Comparison of ENCODE assay signal across 8 cellular contexts in the genomic region with DNA sequence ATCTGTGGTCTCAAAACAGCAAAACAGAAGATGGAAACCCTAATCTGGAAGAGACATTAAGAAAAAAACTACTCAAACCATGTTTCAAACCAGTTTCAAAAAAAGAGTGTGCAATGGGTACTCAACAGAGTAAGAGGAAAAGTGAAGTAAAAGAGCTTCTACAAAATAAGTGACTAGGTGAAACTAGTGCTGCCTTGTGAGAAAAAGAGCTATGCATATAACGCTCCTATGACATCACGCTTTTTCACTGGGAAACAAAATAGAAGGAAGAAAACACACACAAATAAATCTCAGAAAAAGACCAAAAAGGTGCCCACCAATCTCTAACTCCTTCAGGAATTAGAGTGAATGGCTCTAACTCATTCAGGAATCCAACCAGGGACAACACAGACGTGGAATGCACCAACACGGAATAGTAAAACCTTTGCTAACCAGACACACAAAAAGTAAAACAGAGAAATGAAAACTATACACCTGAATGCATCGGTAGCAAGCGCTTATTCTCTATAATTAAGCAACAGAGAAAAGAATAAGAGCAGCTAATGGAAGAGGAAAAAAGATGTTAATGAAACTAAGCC. TPM values are rescaled to one million over a fixed set of nuclear protein-coding genes. Genes with fewer than 3 reads are reported as not detected.
A peak's percentile ranks its signal among the peaks of the same experiment; 100 is the strongest.
DNase-seq lines count a peak whose midpoint lies in the region; ATAC-seq, FAIRE-seq and TF ChIP-seq lines count a peak whose summit lies in the region.

No MANE protein-coding gene starts in this region.

- H3K27me3 ChIP-seq in CD4-positive, alpha-beta memory T cell (ENCODE audit: insufficient read depth, low read length), result no peaks in the 10 kb centered on the region
- no peaks in the 10 kb centered on the region for H3K27me3 ChIP-seq in thyroid gland

- H3K27ac ChIP-seq in CD4-positive, alpha-beta memory T cell (ENCODE audit: low read depth, low read length), result peak overlapping the region; percentile 83
- no peak overlapping the region for H3K27ac ChIP-seq in kidney (ENCODE audit: low read depth in 2 of 2, low read length in 2 of 2)
- H3K27ac ChIP-seq in thyroid gland, result peak overlapping the region in 2 of 3 donors; percentile 24 to 96

- H3K4me1 Mint-ChIP-seq in CD4-positive, alpha-beta memory T cell, result peaks cover 43 to 68% (median 57%) of the 10 kb centered on the region in 4 donors
- peaks cover 54% of the 10 kb centered on the region for H3K4me1 Mint-ChIP-seq in activated T-helper 1 cell treated with anti-CD3 and anti-CD28 coated beads, Interleukin-12 subunit alpha, Interleukin-12 subunit beta, Interleukin-2, Interleukin-4 antibody, amounts not matched to agents 30 ng/mL and 10 ng/mL and 1 ng/mL, durations not matched to agents 14 hours and 24 hours and 36 hours (ENCODE audit: low read depth)

- H3K27ac Mint-ChIP-seq in CD4-positive, alpha-beta memory T cell, result peak overlapping the region; percentile 82 to 96 (median 92)
- peak overlapping the region; percentile 91 for H3K27ac Mint-ChIP-seq in activated T-helper 1 cell treated with anti-CD3 and anti-CD28 coated beads, Interleukin-12 subunit alpha, Interleukin-12 subunit beta, Interleukin-2, Interleukin-4 antibody, amounts not matched to agents 30 ng/mL and 10 ng/mL and 1 ng/mL, durations not matched to agents 14 hours and 24 hours and 36 hours

- H3K36me3 Mint-ChIP-seq in CD4-positive, alpha-beta memory T cell, result peaks cover 0 to 13% of the 10 kb centered on the region in 2 donors
- no peaks in the 10 kb centered on the region for H3K36me3 Mint-ChIP-seq in activated T-helper 1 cell treated with anti-CD3 and anti-CD28 coated beads, Interleukin-12 subunit alpha, Interleukin-12 subunit beta, Interleukin-2, Interleukin-4 antibody, amounts not matched to agents 30 ng/mL and 10 ng/mL and 1 ng/mL, durations not matched to agents 14 hours and 24 hours and 36 hours (ENCODE audit: low read depth)

- POLR2A ChIA-PET in CD4-positive, alpha-beta memory T cell (lab: Charles Lee; ENCODE audit: partially characterized antibody), result interaction anchor here (0.6 to 2.0 kb wide), 11 partner anchors 8 to 433 kb away, joined by 3 to 32 read pairs (median 6); a partner anchor contains a TSS

- no peak for ATAC-seq in HG03139 (IDR thresholded peaks at IDR 0.05; ENCODE audit: unreplicated experiment)

- no peak for FAIRE-seq in kidney (lab: Jason Lieb, UNC)

- H3K9ac ChIP-seq in kidney (ENCODE audit: low read length in 2 of 2), result peak overlapping the region; percentile 29 to 66

- H3K4me1 ChIP-seq in CD4-positive, alpha-beta memory T cell (ENCODE audit: insufficient read depth, low read length), result peaks cover 53% of the 10 kb centered on the region
- H3K4me1 ChIP-seq in kidney (ENCODE audit: control insufficient read depth in 1 of 2, insufficient read depth in 1 of 2, low read depth in 1 of 2, low read length in 2 of 2) (peaks cover 4 to 7% of the 10 kb centered on the region in 2 donors), thyroid gland (peaks cover 14 to 16% of the 10 kb centered on the region in 2 donors)

- peak in 1 of 5 donors; percentile 15 for DNase-seq in CD4-positive, alpha-beta memory T cell
- peak; percentile 5 for DNase-seq in HCEC 1CT
- no peak for DNase-seq in activated T-helper 1 cell treated with anti-CD3 and anti-CD28 coated beads, Interleukin-12 subunit alpha, Interleukin-12 subunit beta, Interleukin-2, Interleukin-4 antibody, amounts not matched to agents 30 ng/mL and 10 ng/mL and 1 ng/mL, durations not matched to agents 14 hours and 24 hours and 36 hours (ENCODE audit: low spot score)
- no peak for DNase-seq in kidney
- DNase-seq in thyroid gland, result no peak
- no peak for DNase-seq in stimulated activated naive CD4-positive, alpha-beta T cell treated with Interleukin-2 at 50 U/mL for 16 hours (lab: John Stamatoyannopoulos, UW)
- DNase-seq in NCI-H446 (lab: John Stamatoyannopoulos, UW), result no peak

- no peaks in the 10 kb centered on the region for H3K27me3 Mint-ChIP-seq in CD4-positive, alpha-beta memory T cell
- H3K27me3 Mint-ChIP-seq in activated T-helper 1 cell treated with anti-CD3 and anti-CD28 coated beads, Interleukin-12 subunit alpha, Interleukin-12 subunit beta, Interleukin-2, Interleukin-4 antibody, amounts not matched to agents 30 ng/mL and 10 ng/mL and 1 ng/mL, durations not matched to agents 14 hours and 24 hours and 36 hours (ENCODE audit: insufficient read depth), result no peaks in the 10 kb centered on the region

- intact Hi-C loops in CD4-positive, alpha-beta memory T cell (cut with micrococcal nuclease), result loop anchor here (2.0 to 10.0 kb wide), 5 partner anchors 299 to 841 kb away; a partner anchor contains a TSS
- intact Hi-C loops in activated T-helper 1 cell treated with anti-CD3 and anti-CD28 coated beads, Interleukin-12 subunit alpha, Interleukin-12 subunit beta, Interleukin-2, Interleukin-4 antibody, amounts not matched to agents 30 ng/mL and 10 ng/mL and 1 ng/mL, durations not matched to agents 14 hours and 24 hours and 36 hours (cut with micrococcal nuclease), result loop anchor here (1.0 to 10.0 kb wide), 8 partner anchors 47 to 841 kb away; a partner anchor contains a TSS
- intact Hi-C loops in kidney (cut with DNase I), result no loop called here
- intact Hi-C loops in thyroid gland (cut with DNase I), result loop anchor here (5.0 kb wide), 1 partner anchor 151 kb away; no protein-coding TSS in a partner anchor

- no peak for TF ChIP-seq POLR2A in thyroid gland (IDR thresholded peaks at IDR 0.05)

- H3K4me3 Mint-ChIP-seq in CD4-positive, alpha-beta memory T cell, result peak overlapping the region; percentile 93 to 97 (median 95)
- H3K4me3 Mint-ChIP-seq in activated T-helper 1 cell treated with anti-CD3 and anti-CD28 coated beads, Interleukin-12 subunit alpha, Interleukin-12 subunit beta, Interleukin-2, Interleukin-4 antibody, amounts not matched to agents 30 ng/mL and 10 ng/mL and 1 ng/mL, durations not matched to agents 14 hours and 24 hours and 36 hours, result peak overlapping the region; percentile 86

- peak overlapping the region; percentile 45 to 92 for H3K4me3 ChIP-seq in CD4-positive, alpha-beta memory T cell (ENCODE audit: low read length in 2 of 2)
- H3K4me3 ChIP-seq in kidney (ENCODE audit: low read length in 2 of 2) (peak overlapping the region; percentile 68 to 74), thyroid gland (replicated peaks in 1 of 3) (peak overlapping the region; percentile 83 to 99 (median 90))

- WGBS in thyroid gland, 2 donors, result 6 to 9% methylated on average over 6 of the region's 6 CpGs

- CTCF ChIA-PET in CD4-positive, alpha-beta memory T cell (lab: Charles Lee; ENCODE audit: partially characterized antibody), result interaction anchor here (0.8 to 3.7 kb wide), 7 partner anchors 9 to 160 kb away, joined by 3 to 13 read pairs (median 5); no protein-coding TSS in a partner anchor

- H3K36me3 ChIP-seq in CD4-positive, alpha-beta memory T cell (ENCODE audit: insufficient read depth, low read length), result no peaks in the 10 kb centered on the region
- H3K36me3 ChIP-seq in kidney (ENCODE audit: control insufficient read depth in 1 of 2, insufficient read depth in 2 of 2, low read length in 2 of 2) (no peaks in the 10 kb centered on the region), thyroid gland (no peaks in the 10 kb centered on the region)

- H3K9me3 Mint-ChIP-seq in CD4-positive, alpha-beta memory T cell, result peaks cover 0 to 5% (median 0%) of the 10 kb centered on the region in 8 donors
- no peaks in the 10 kb centered on the region for H3K9me3 Mint-ChIP-seq in activated T-helper 1 cell treated with anti-CD3 and anti-CD28 coated beads, Interleukin-12 subunit alpha, Interleukin-12 subunit beta, Interleukin-2, Interleukin-4 antibody, amounts not matched to agents 30 ng/mL and 10 ng/mL and 1 ng/mL, durations not matched to agents 14 hours and 24 hours and 36 hours

- no peaks in the 10 kb centered on the region for H3K9me3 ChIP-seq in CD4-positive, alpha-beta memory T cell (ENCODE audit: control insufficient read depth in 1 of 2, low read length in 2 of 2)
- H3K9me3 ChIP-seq in kidney (ENCODE audit: control insufficient read depth in 1 of 2, low read length in 2 of 2) (no peaks in the 10 kb centered on the region), thyroid gland (no peaks in the 10 kb centered on the region)

- TF ChIP-seq CTCF in kidney (IDR thresholded peaks at IDR 0.05; ENCODE audit: borderline replicate concordance, extremely low read depth, insufficient read depth) (no peak), thyroid gland (IDR thresholded peaks at IDR 0.05) (no peak)

RNA-seq across cellular contexts. Expression of a gene that starts 1.3 kb away (rescaled TPM):
- 100 to 1,000 TPM in 1 of 2 experiments, 10 to 100 TPM in 1; 97.4 to 102 TPM for total RNA-seq in CD4-positive, alpha-beta memory T cell
- 10 to 100 TPM; 23.7 to 46.6 TPM for polyA plus RNA-seq in CD4-positive, alpha-beta memory T cell
- 50.1 and 51.6 TPM in 2 replicates for total RNA-seq in activated T-helper 1 cell treated with anti-CD3 and anti-CD28 coated beads, Interleukin-12 subunit alpha, Interleukin-12 subunit beta, Interleukin-2, Interleukin-4 antibody, amounts not matched to agents 30 ng/mL and 10 ng/mL and 1 ng/mL, durations not matched to agents 14 hours and 24 hours and 36 hours
- total RNA-seq in kidney, result 45.5 TPM
- 11.8 TPM for polyA plus RNA-seq in kidney (ENCODE audit: insufficient read depth, low read depth, low replicate concordance)
- total RNA-seq in thyroid gland, result 10 to 100 TPM; 55.4 to 87.5 (median 81.0) TPM

RNA-seq across cellular contexts. Expression of a gene that starts 46.8 kb away (rescaled TPM):
- total RNA-seq in CD4-positive, alpha-beta memory T cell, result under 1 TPM; 0.03 to 0.06 TPM
- under 1 TPM; 0.24 to 0.49 TPM for polyA plus RNA-seq in CD4-positive, alpha-beta memory T cell
- 3.3 and 4.8 TPM in 2 replicates for total RNA-seq in activated T-helper 1 cell treated with anti-CD3 and anti-CD28 coated beads, Interleukin-12 subunit alpha, Interleukin-12 subunit beta, Interleukin-2, Interleukin-4 antibody, amounts not matched to agents 30 ng/mL and 10 ng/mL and 1 ng/mL, durations not matched to agents 14 hours and 24 hours and 36 hours
- total RNA-seq in kidney (3.3 TPM), thyroid gland (1 to 10 TPM in 3 of 4 donors, under 1 TPM in 1; 0.67 to 2.6 (median 2.2) TPM)
- polyA plus RNA-seq in kidney (ENCODE audit: insufficient read depth, low read depth, low replicate concordance), result 1.1 TPM

Comparison
In these comparisons a context has a peak if more than half of its experiments do, and no peak if none do; other contexts are left out.
1. H3K27ac ChIP-seq: peak in CD4-positive, alpha-beta memory T cell (single experiment) and thyroid gland (2 of 3); none in kidney (0 of 2).
2. Peak in every context shown above with its lines, with median percentiles within 50 percentile points of each other: H3K4me3 ChIP-seq.